In the genomic region with DNA sequence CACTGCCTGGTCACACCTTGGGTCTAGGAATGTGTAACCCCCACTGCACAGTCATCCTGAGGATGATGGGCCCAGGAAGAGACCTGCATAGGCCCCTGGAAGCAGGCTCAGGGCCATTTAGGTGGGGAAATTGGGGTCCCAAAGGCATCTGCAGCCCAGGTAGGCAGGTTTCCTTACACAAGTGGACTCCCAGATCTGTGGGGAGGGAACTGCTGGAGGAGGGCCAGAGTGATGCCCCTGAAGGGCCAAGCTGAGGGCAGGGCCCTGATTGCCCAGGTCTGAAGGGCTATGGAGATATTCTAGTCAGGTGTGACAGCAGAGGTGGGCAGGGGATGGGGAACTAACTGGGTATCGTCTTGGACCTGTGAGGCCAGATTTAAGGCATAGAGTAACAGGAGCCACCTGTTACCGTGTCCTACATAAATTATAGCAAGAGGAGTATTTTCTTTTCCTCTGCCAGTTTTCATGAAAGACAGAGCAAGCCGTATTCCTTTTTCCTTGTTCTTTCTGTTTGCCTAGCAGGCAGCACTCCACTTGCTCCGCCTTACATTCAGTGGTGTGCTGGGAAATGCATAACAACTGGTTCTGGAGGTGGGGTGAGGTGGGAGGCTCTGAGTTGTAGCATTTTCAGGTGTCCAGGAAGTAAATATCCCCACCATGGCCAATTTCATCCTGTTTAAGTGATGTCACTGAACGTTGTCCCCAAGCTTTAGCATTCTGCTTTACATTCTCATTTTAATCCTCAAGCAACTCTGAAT, we compare ENCODE assay signal across 15 cellular contexts. TPM values are rescaled to one million over a fixed set of nuclear protein-coding genes. Genes with fewer than 3 reads are reported as not detected.
A peak's percentile ranks its signal among the peaks of the same experiment; 100 is the strongest.
DNase-seq lines count a peak whose midpoint lies in the region; ATAC-seq and TF ChIP-seq lines count a peak whose summit lies in the region.
"Had no signal": no experiment of that assay in that cellular context is flagged by ENCODE, and none has a peak within 500 bp of the region (broad histone marks: within the 10 kb centered on the region; RNA-seq: fewer than 3 reads in every experiment).

No MANE protein-coding gene starts in this region.

- peaks cover 23% of the 10 kb centered on the region for H3K9me3 Mint-ChIP-seq in WTC11

- intact Hi-C loops in heart left ventricle (cut with DNase I) = loop anchor here in 2 of 10 donors (5.0 to 10.0 kb wide), 3 partner anchors 34 to 56 kb away; no protein-coding TSS in a partner anchor
- intact Hi-C loops in Right ventricle myocardium superior (cut with DNase I) = loop anchor here (5.0 kb wide), 1 partner anchor 41 kb away; no protein-coding TSS in a partner anchor
- intact Hi-C loops in mucosa of descending colon (cut with DNase I, micrococcal nuclease) = loop anchor here in 1 of 2 donors (10.0 kb wide), 1 partner anchor 53 kb away; no protein-coding TSS in a partner anchor

- H3K4me1 Mint-ChIP-seq in WTC11 = peaks cover 39% of the 10 kb centered on the region
- H3K4me1 Mint-ChIP-seq: activated CD4-positive, alpha-beta T cell treated with anti-CD3 and anti-CD28 coated beads, Interleukin-2, amount 10 ng/mL, durations not matched to agents 7 days and 5 days; natural killer cell had no signal

- H3K36me3 ChIP-seq in heart left ventricle = no peaks in the 10 kb centered on the region
- H3K36me3 ChIP-seq in mucosa of descending colon (ENCODE audit: low read depth) = no peaks in the 10 kb centered on the region
- no peaks in the 10 kb centered on the region for H3K36me3 ChIP-seq in suprapubic skin

- H3K27ac Mint-ChIP-seq in WTC11 = peak overlapping the region; percentile 16
- H3K27ac Mint-ChIP-seq: activated CD4-positive, alpha-beta T cell treated with anti-CD3 and anti-CD28 coated beads, Interleukin-2, amount 10 ng/mL, durations not matched to agents 7 days and 5 days; CD8-positive, alpha-beta memory T cell; natural killer cell had no signal

- ATAC-seq in heart left ventricle (no peak), Right ventricle myocardium superior (ENCODE audit: poor library complexity) (no peak), WTC11 (peak; percentile 57), mucosa of descending colon (peak; percentile 78)
- ATAC-seq: natural killer cell had no signal

- no peak for TF ChIP-seq POLR2A in heart left ventricle (IDR thresholded peaks at IDR 0.05)
- TF ChIP-seq POLR2A in suprapubic skin (IDR thresholded peaks at IDR 0.05) = no peak

- peaks cover 27% of the 10 kb centered on the region for H3K36me3 Mint-ChIP-seq in WTC11
- H3K36me3 Mint-ChIP-seq: natural killer cell had no signal

- H3K27me3 ChIP-seq in heart left ventricle = no peaks in the 10 kb centered on the region
- H3K27me3 ChIP-seq in suprapubic skin = no peaks in the 10 kb centered on the region

- H3K4me3 ChIP-seq in heart left ventricle = no peak overlapping the region
- H3K4me3 ChIP-seq in mucosa of descending colon = no peak overlapping the region
- no peak overlapping the region for H3K4me3 ChIP-seq in suprapubic skin

- TF ChIP-seq EP300 in suprapubic skin (IDR thresholded peaks at IDR 0.05) = no peak

- POLR2A ChIA-PET in WTC11 (lab: Charles Lee) = no interaction called here

- H3K27me3 Mint-ChIP-seq in WTC11 (ENCODE audit: low read depth) = no peaks in the 10 kb centered on the region
- H3K27me3 Mint-ChIP-seq: activated CD4-positive, alpha-beta T cell treated with anti-CD3 and anti-CD28 coated beads, Interleukin-2, amount 10 ng/mL, durations not matched to agents 7 days and 5 days; CD8-positive, alpha-beta memory T cell had no signal

- H3K4me1 ChIP-seq in heart left ventricle = peaks cover 4 to 97% (median 55%) of the 10 kb centered on the region in 12 donors
- peaks cover 57% of the 10 kb centered on the region for H3K4me1 ChIP-seq in mucosa of descending colon (ENCODE audit: low read depth)
- peaks cover 15% of the 10 kb centered on the region for H3K4me1 ChIP-seq in suprapubic skin

- TF ChIP-seq CTCF in heart left ventricle (IDR thresholded peaks at IDR 0.05) (no peak), WTC11 (IDR thresholded peaks at IDR 0.05) (no peak), mucosa of descending colon (IDR thresholded peaks at IDR 0.05) (no peak), suprapubic skin (IDR thresholded peaks at IDR 0.05) (no peak)

- H3K27ac ChIP-seq in heart left ventricle (peak overlapping the region in 8 of 12 donors; percentile 6 to 87 (median 36)), suprapubic skin (peak overlapping the region; percentile 40)

- H3K4me3 Mint-ChIP-seq in WTC11 = 0 out of 2 replicates have a peak overlapping the region, but pooled peaks have one; percentile 4
- H3K4me3 Mint-ChIP-seq: activated CD4-positive, alpha-beta T cell treated with anti-CD3 and anti-CD28 coated beads, Interleukin-2, amount 10 ng/mL, durations not matched to agents 7 days and 5 days; CD8-positive, alpha-beta memory T cell; natural killer cell had no signal

- peaks cover 0 to 11% (median under 1%) of the 10 kb centered on the region in 12 donors for H3K9me3 ChIP-seq in heart left ventricle
- H3K9me3 ChIP-seq in mucosa of descending colon = no peaks in the 10 kb centered on the region
- H3K9me3 ChIP-seq in suprapubic skin = no peaks in the 10 kb centered on the region

- peak in 1 of 5 donors; percentile 11 for DNase-seq in heart left ventricle
- no peak for DNase-seq in Right ventricle myocardium superior
- DNase-seq in WTC11 (ENCODE audit: low spot score) = no peak
- peak in 1 of 3 donors; percentile 55 for DNase-seq in mucosa of descending colon
- no peak for DNase-seq in suprapubic skin (ENCODE audit: low spot score in 2 of 2)
- DNase-seq in middle frontal gyrus (ENCODE audit: extremely low spot score, low spot score) = no peak
- no peak for DNase-seq in central memory CD4-positive, alpha-beta T cell
- no peak for DNase-seq in T1000 (lab: John Stamatoyannopoulos, UW)
- DNase-seq: activated CD4-positive, alpha-beta T cell treated with anti-CD3 and anti-CD28 coated beads, Interleukin-2, amount 10 ng/mL, durations not matched to agents 7 days and 5 days; activated naive CD4-positive, alpha-beta T cell treated with Interleukin-2 at 50 U/mL for 16 hours; CD8-positive, alpha-beta memory T cell; dermis blood vessel endothelial cell; hippocampal formation; natural killer cell; NCI-H2171 had no signal

- CTCF ChIA-PET in WTC11 (lab: Charles Lee) = interaction anchor here (1.0 kb wide), 1 partner anchor 62 kb away, joined by 3 read pairs; no protein-coding TSS in a partner anchor

- WGBS in heart left ventricle, 4 donors = 49 to 61% (median 56%) methylated on average over 5 of the region's 5 CpGs
- 85% methylated on average over 5 of the region's 5 CpGs for WGBS in suprapubic skin

TF ChIP-seq in WTC11, 78 proteins besides CTCF, POLR2A, EP300 and RAD21 (continues in another document):
- no peak for TF ChIP-seq ZNF219 (CRISPR knock-in tag; IDR thresholded peaks at IDR 0.05; ENCODE audit: borderline replicate concordance)
- TF ChIP-seq FOXP1 (CRISPR knock-in tag; IDR thresholded peaks at IDR 0.05; ENCODE audit: borderline replicate concordance) = no peak
- TF ChIP-seq HMGA2 (CRISPR knock-in tag; IDR thresholded peaks at IDR 0.05) = no peak
- TF ChIP-seq ARID4B (CRISPR knock-in tag; IDR thresholded peaks at IDR 0.05; ENCODE audit: borderline replicate concordance) = no peak
- no peak for TF ChIP-seq JAZF1 (CRISPR knock-in tag; IDR thresholded peaks at IDR 0.05)
- TF ChIP-seq, protein P1, sequence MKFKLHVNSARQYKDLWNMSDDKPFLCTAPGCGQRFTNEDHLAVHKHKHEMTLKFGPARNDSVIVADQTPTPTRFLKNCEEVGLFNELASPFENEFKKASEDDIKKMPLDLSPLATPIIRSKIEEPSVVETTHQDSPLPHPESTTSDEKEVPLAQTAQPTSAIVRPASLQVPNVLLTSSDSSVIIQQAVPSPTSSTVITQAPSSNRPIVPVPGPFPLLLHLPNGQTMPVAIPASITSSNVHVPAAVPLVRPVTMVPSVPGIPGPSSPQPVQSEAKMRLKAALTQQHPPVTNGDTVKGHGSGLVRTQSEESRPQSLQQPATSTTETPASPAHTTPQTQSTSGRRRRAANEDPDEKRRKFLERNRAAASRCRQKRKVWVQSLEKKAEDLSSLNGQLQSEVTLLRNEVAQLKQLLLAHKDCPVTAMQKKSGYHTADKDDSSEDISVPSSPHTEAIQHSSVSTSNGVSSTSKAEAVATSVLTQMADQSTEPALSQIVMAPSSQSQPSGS (CRISPR knock-in tag; IDR thresholded peaks at IDR 0.05; ENCODE audit: borderline replicate concordance, low read depth) = no peak
- no peak for TF ChIP-seq EMX1 (CRISPR knock-in tag; IDR thresholded peaks at IDR 0.05)
- no peak for TF ChIP-seq SMAD3 (CRISPR knock-in tag; IDR thresholded peaks at IDR 0.05; ENCODE audit: borderline replicate concordance)

RNA-seq across cellular contexts. Expression of gene PPARGC1B, which starts 41.3 kb away (rescaled TPM):
- 10 to 100 TPM; 17.8 to 34.3 (median 24.4) TPM for total RNA-seq in heart left ventricle
- 10 to 100 TPM in 1 of 2 donors, 1 to 10 TPM in 1; 5.0 to 12.8 TPM for polyA plus RNA-seq in heart left ventricle
- total RNA-seq in Right ventricle myocardium superior = 27.9 TPM
- total RNA-seq in WTC11 (2021) = 10.9 to 15.8 TPM (median 11.0 TPM) in 3 replicates
- total RNA-seq in mucosa of descending colon = 10 to 100 TPM; 42.2 to 46.4 (median 44.4) TPM
- 10 to 100 TPM; 13.7 to 21.7 (median 17.7) TPM for total RNA-seq in suprapubic skin

Comparison
In these comparisons a context has a peak if more than half of its experiments do, and no peak if none do; other contexts are left out.
1. ATAC-seq: peak in WTC11 (single experiment) and mucosa of descending colon (single experiment); none in heart left ventricle (0 of 4) and Right ventricle myocardium superior (single experiment).